ENCODE assay signal across 9 cellular contexts in genomic region chr3:183265713-183266417, GRCh38. TPM values are rescaled to one million over a fixed set of nuclear protein-coding genes. Genes with fewer than 3 reads are reported as not detected.
DNase-seq lines count a peak whose midpoint lies in the region; ATAC-seq and TF ChIP-seq lines count a peak whose summit lies in the region.
"Had no signal": no experiment of that assay in that cellular context is flagged by ENCODE, and none has a peak within 500 bp of the region (broad histone marks: within the 10 kb centered on the region; RNA-seq: fewer than 3 reads in every experiment).

No MANE protein-coding gene starts in this region.

- DNase-seq in CD8-positive, alpha-beta T cell = peak in 1 of 7 experiments; percentile 20
- peak; percentile 23 for DNase-seq in NCI-H1417 treated with DMSO at 0.1 percent for 48 hours (lab: John Stamatoyannopoulos, UW)
- peak; percentile 90 for DNase-seq in brain microvascular endothelial cell
- DNase-seq in naive thymus-derived CD4-positive, alpha-beta T cell = peak in 1 of 9 donors; percentile 32
- DNase-seq in T-helper 17 cell = no peak
- DNase-seq in endothelial cell (ENCODE audit: low spot score) = no peak

- H3K4me3 Mint-ChIP-seq in CD8-positive, alpha-beta T cell = no peak overlapping the region
- no peak overlapping the region for H3K4me3 Mint-ChIP-seq in naive thymus-derived CD4-positive, alpha-beta T cell
- H3K4me3 Mint-ChIP-seq in T-helper 17 cell (no peak overlapping the region), endothelial cell (ENCODE audit: unreplicated experiment) (no peak overlapping the region)
- H3K4me3 Mint-ChIP-seq: activated naive CD8-positive, alpha-beta T cell had no signal

- H3K27me3 Mint-ChIP-seq in CD8-positive, alpha-beta T cell (ENCODE audit: low read depth) = peaks cover 6% of the 10 kb centered on the region
- peaks cover 0 to 12% (median 4%) of the 10 kb centered on the region in 5 donors for H3K27me3 Mint-ChIP-seq in naive thymus-derived CD4-positive, alpha-beta T cell
- peaks cover 8% of the 10 kb centered on the region for H3K27me3 Mint-ChIP-seq in T-helper 17 cell
- no peaks in the 10 kb centered on the region for H3K27me3 Mint-ChIP-seq in endothelial cell (ENCODE audit: unreplicated experiment)
- H3K27me3 Mint-ChIP-seq: activated naive CD8-positive, alpha-beta T cell had no signal

- H3K4me3 ChIP-seq in CD8-positive, alpha-beta T cell (ENCODE audit: low read depth, low read length) = no peak overlapping the region
- no peak overlapping the region for H3K4me3 ChIP-seq in brain microvascular endothelial cell (ENCODE audit: low read depth, low read length)
- no peak overlapping the region for H3K4me3 ChIP-seq in naive thymus-derived CD4-positive, alpha-beta T cell (ENCODE audit: low read length)

- no peaks in the 10 kb centered on the region for H3K36me3 ChIP-seq in CD8-positive, alpha-beta T cell (ENCODE audit: insufficient read depth, low read length)
- H3K36me3 ChIP-seq in brain microvascular endothelial cell (replicated peaks) = peaks cover 10% of the 10 kb centered on the region
- H3K36me3 ChIP-seq in naive thymus-derived CD4-positive, alpha-beta T cell (ENCODE audit: control insufficient read depth in 2 of 3, insufficient read depth in 3 of 3, low read length in 3 of 3) = no peaks in the 10 kb centered on the region

- no peaks in the 10 kb centered on the region for H3K4me1 ChIP-seq in CD8-positive, alpha-beta T cell (ENCODE audit: insufficient read depth, low read length)
- no peaks in the 10 kb centered on the region for H3K4me1 ChIP-seq in naive thymus-derived CD4-positive, alpha-beta T cell (ENCODE audit: control insufficient read depth in 2 of 2, insufficient read depth in 2 of 2, low read length in 2 of 2)

- in situ Hi-C loops in brain microvascular endothelial cell (cut with HindIII; ENCODE audit: low pct_ligation_motif_present, low sequenced_read_pairs) = no loop called here

- H3K27ac ChIP-seq in CD8-positive, alpha-beta T cell (ENCODE audit: low read depth, low read length) = no peak overlapping the region
- H3K27ac ChIP-seq in brain microvascular endothelial cell = peak overlapping the region; percentile 62
- H3K27ac ChIP-seq in naive thymus-derived CD4-positive, alpha-beta T cell (ENCODE audit: low read depth, low read length) = no peak overlapping the region

- ATAC-seq in CD8-positive, alpha-beta T cell = peak; percentile 52
- ATAC-seq in naive thymus-derived CD4-positive, alpha-beta T cell = peak; percentile 37
- no peak for ATAC-seq in GM21576 (IDR thresholded peaks at IDR 0.05; ENCODE audit: unreplicated experiment)
- ATAC-seq in T-helper 17 cell = no peak
- no peak for ATAC-seq in GM18498 (IDR thresholded peaks at IDR 0.05; ENCODE audit: unreplicated experiment)

- no peaks in the 10 kb centered on the region for H3K4me1 Mint-ChIP-seq in CD8-positive, alpha-beta T cell (ENCODE audit: low read depth)
- no peaks in the 10 kb centered on the region for H3K4me1 Mint-ChIP-seq in naive thymus-derived CD4-positive, alpha-beta T cell
- H3K4me1 Mint-ChIP-seq in T-helper 17 cell (no peaks in the 10 kb centered on the region), endothelial cell (ENCODE audit: unreplicated experiment) (peaks cover 5% of the 10 kb centered on the region)

- H3K9me3 Mint-ChIP-seq in CD8-positive, alpha-beta T cell = no peaks in the 10 kb centered on the region
- no peaks in the 10 kb centered on the region for H3K9me3 Mint-ChIP-seq in naive thymus-derived CD4-positive, alpha-beta T cell
- no peaks in the 10 kb centered on the region for H3K9me3 Mint-ChIP-seq in endothelial cell (ENCODE audit: unreplicated experiment)

- no peaks in the 10 kb centered on the region for H3K9me3 ChIP-seq in CD8-positive, alpha-beta T cell (ENCODE audit: low read length)
- H3K9me3 ChIP-seq in naive thymus-derived CD4-positive, alpha-beta T cell (ENCODE audit: control insufficient read depth in 2 of 3, low read length in 3 of 3) = no peaks in the 10 kb centered on the region
- H3K9me3 ChIP-seq in T-helper 17 cell (ENCODE audit: control insufficient read depth, low read length, poor library complexity, severe bottlenecking) = no peaks in the 10 kb centered on the region

- intact Hi-C loops in CD8-positive, alpha-beta T cell (cut with DNase I, micrococcal nuclease) = no loop called here
- intact Hi-C loops in naive thymus-derived CD4-positive, alpha-beta T cell (cut with micrococcal nuclease) = no loop called here

- H3K27me3 ChIP-seq in CD8-positive, alpha-beta T cell (ENCODE audit: insufficient read depth, low read length) = no peaks in the 10 kb centered on the region
- no peaks in the 10 kb centered on the region for H3K27me3 ChIP-seq in brain microvascular endothelial cell (replicated peaks)
- H3K27me3 ChIP-seq in naive thymus-derived CD4-positive, alpha-beta T cell (ENCODE audit: control insufficient read depth in 2 of 2, insufficient read depth in 2 of 2, low read length in 2 of 2) = no peaks in the 10 kb centered on the region

- H3K36me3 Mint-ChIP-seq in CD8-positive, alpha-beta T cell = no peaks in the 10 kb centered on the region
- H3K36me3 Mint-ChIP-seq in naive thymus-derived CD4-positive, alpha-beta T cell = no peaks in the 10 kb centered on the region
- H3K36me3 Mint-ChIP-seq in T-helper 17 cell (ENCODE audit: low read depth) (peaks cover 8% of the 10 kb centered on the region), endothelial cell (ENCODE audit: low read depth, unreplicated experiment) (no peaks in the 10 kb centered on the region)

- H3K27ac Mint-ChIP-seq in CD8-positive, alpha-beta T cell = no peak overlapping the region
- no peak overlapping the region for H3K27ac Mint-ChIP-seq in naive thymus-derived CD4-positive, alpha-beta T cell
- H3K27ac Mint-ChIP-seq in T-helper 17 cell (no peak overlapping the region), endothelial cell (ENCODE audit: unreplicated experiment) (no peak overlapping the region)
- H3K27ac Mint-ChIP-seq: activated naive CD8-positive, alpha-beta T cell had no signal

- TF ChIP-seq CTCF in CD8-positive, alpha-beta T cell (IDR thresholded peaks at IDR 0.05) = no peak
- no peak for TF ChIP-seq CTCF in brain microvascular endothelial cell (IDR thresholded peaks at IDR 0.05; ENCODE audit: low read depth, low read length, missing control alignments)
- no peak for TF ChIP-seq CTCF in endothelial cell (IDR thresholded peaks at IDR 0.05; ENCODE audit: unreplicated experiment)

- CTCF ChIA-PET in CD8-positive, alpha-beta T cell (lab: Charles Lee) = interaction anchor here (1.1 kb wide), 1 partner anchor 53 kb away, joined by 3 read pairs; no protein-coding TSS in a partner anchor
- CTCF ChIA-PET in naive thymus-derived CD4-positive, alpha-beta T cell (lab: Charles Lee) = no interaction called here

- POLR2A ChIA-PET in CD8-positive, alpha-beta T cell (lab: Charles Lee) = no interaction called here
- POLR2A ChIA-PET in naive thymus-derived CD4-positive, alpha-beta T cell (lab: Charles Lee) = no interaction called here

RNA-seq across cellular contexts. Expression of gene B3GNT5, which starts 12.8 kb away (rescaled TPM):
- 1 to 10 TPM; 1.1 to 1.2 TPM for total RNA-seq in CD8-positive, alpha-beta T cell
- 10 to 100 TPM in 1 of 5 experiments, 1 to 10 TPM in 2, under 1 TPM in 2; 0.22 to 13.1 (median 1.5) TPM for total RNA-seq in naive thymus-derived CD4-positive, alpha-beta T cell
- polyA plus RNA-seq in naive thymus-derived CD4-positive, alpha-beta T cell = not detected
- total RNA-seq in T-helper 17 cell (1 to 10 TPM; 1.6 to 2.1 TPM), endothelial cell (ENCODE audit: unreplicated experiment) (6.9 TPM)

Comparison
In these comparisons a context has a peak if more than half of its experiments do, and no peak if none do; other contexts are left out.
1. ATAC-seq: peak in CD8-positive, alpha-beta T cell (single experiment) and naive thymus-derived CD4-positive, alpha-beta T cell (single experiment); none in GM21576 (single experiment), T-helper 17 cell (single experiment) and GM18498 (single experiment).
2. DNase-seq: peak in NCI-H1417 treated with DMSO at 0.1 percent for 48 hours (single experiment) and brain microvascular endothelial cell (single experiment); none in T-helper 17 cell (0 of 3) and endothelial cell (single experiment).